In the genomic region with DNA sequence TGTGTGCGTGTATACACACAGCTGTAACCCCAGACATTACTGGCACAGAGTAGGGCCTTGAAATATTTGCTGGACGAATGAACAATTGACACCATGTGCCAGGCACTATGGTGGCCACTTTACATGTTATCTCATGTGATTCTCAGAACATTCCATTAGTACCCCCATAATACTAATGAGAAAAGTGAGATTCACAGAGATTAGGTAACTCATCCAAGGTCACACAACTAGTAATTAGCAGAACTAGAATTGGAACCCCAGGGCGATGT, we compare ENCODE assay signal across 13 cellular contexts. TPM values are rescaled to one million over a fixed set of nuclear protein-coding genes. Genes with fewer than 3 reads are reported as not detected.
DNase-seq lines count a peak whose midpoint lies in the region; TF ChIP-seq lines count a peak whose summit lies in the region.
"Had no signal": no experiment of that assay in that cellular context is flagged by ENCODE, and none has a peak within 500 bp of the region (broad histone marks: within the 10 kb centered on the region; RNA-seq: fewer than 3 reads in every experiment).

No MANE protein-coding gene starts in this region.

- H3K4me1 ChIP-seq in GM23248 (ENCODE audit: insufficient read depth): peaks cover 24% of the 10 kb centered on the region
- H3K4me1 ChIP-seq in neural progenitor cell: peaks cover 12% of the 10 kb centered on the region

- H3K27ac Mint-ChIP-seq in neural progenitor cell: no peak overlapping the region
- H3K27ac Mint-ChIP-seq: activated naive CD4-positive, alpha-beta T cell treated with anti-CD3 and anti-CD28 coated beads, Interleukin-2, amount 50 U/mL, for 24 hours; memory B cell had no signal

- in situ Hi-C loops in GM23248 (cut with MboI): no loop called here

- peaks cover 9% of the 10 kb centered on the region for H3K4me1 Mint-ChIP-seq in neural progenitor cell

- H3K4me2 ChIP-seq in GM23248 (ENCODE audit: unreplicated experiment) (no peak overlapping the region), neural progenitor cell (no peak overlapping the region)

- H3K9me3 ChIP-seq in GM23248 (ENCODE audit: low read depth) (no peaks in the 10 kb centered on the region), neural progenitor cell (ENCODE audit: low read depth) (no peaks in the 10 kb centered on the region)
- H3K9me3 ChIP-seq: prostate gland had no signal

- H3K4me3 Mint-ChIP-seq in neural progenitor cell: peak overlapping the region; percentile 92
- H3K4me3 Mint-ChIP-seq: activated naive CD4-positive, alpha-beta T cell treated with anti-CD3 and anti-CD28 coated beads, Interleukin-2, amount 50 U/mL, for 24 hours had no signal

- H2AFZ ChIP-seq in GM23248: no peak overlapping the region
- no peak overlapping the region for H2AFZ ChIP-seq in neural progenitor cell (replicated peaks)

- TF ChIP-seq CTCF in AG10803 (conservative IDR thresholded peaks at IDR 0.05; ENCODE audit: low read length): no peak
- TF ChIP-seq CTCF in coronary artery (IDR thresholded peaks at IDR 0.05): no peak
- TF ChIP-seq CTCF in neural progenitor cell (IDR thresholded peaks at IDR 0.05): no peak

- no peak overlapping the region for H3K9ac ChIP-seq in GM23248
- H3K9ac ChIP-seq in neural progenitor cell: no peak overlapping the region

- 30 to 32% methylated on average over 3 of the region's 3 CpGs for WGBS in GM23248 (ENCODE audit: low coverage in 1 of 2, low lambda C conversion rate in 2 of 2, missing lambda C conversion rate in 2 of 2), 2 experiments

- H3K36me3 ChIP-seq in GM23248 (ENCODE audit: low read depth) (no peaks in the 10 kb centered on the region), neural progenitor cell (no peaks in the 10 kb centered on the region)
- H3K36me3 ChIP-seq: prostate gland had no signal

- no peak overlapping the region for H3K27ac ChIP-seq in GM23248
- H3K27ac ChIP-seq in coronary artery: peak overlapping the region in 1 of 2 donors; percentile 28
- no peak overlapping the region for H3K27ac ChIP-seq in neural progenitor cell
- H3K27ac ChIP-seq: prostate gland had no signal

- no peaks in the 10 kb centered on the region for H3K36me3 Mint-ChIP-seq in neural progenitor cell
- H3K36me3 Mint-ChIP-seq: activated naive CD4-positive, alpha-beta T cell treated with anti-CD3 and anti-CD28 coated beads, Interleukin-2, amount 50 U/mL, for 24 hours; memory B cell had no signal

- H4K20me1 ChIP-seq in GM23248 (ENCODE audit: insufficient read depth) (no peaks in the 10 kb centered on the region), neural progenitor cell (ENCODE audit: low read depth) (peaks cover 23% of the 10 kb centered on the region)

- H3F3A ChIP-seq in GM23248 (ENCODE audit: insufficient read depth) (peaks cover 18% of the 10 kb centered on the region), neural progenitor cell (ENCODE audit: low read depth) (peaks cover 15% of the 10 kb centered on the region)

- H3K9me2 ChIP-seq in GM23248 (ENCODE audit: insufficient read depth): no peaks in the 10 kb centered on the region

- H3K27me3 Mint-ChIP-seq in neural progenitor cell (ENCODE audit: insufficient read depth, low read depth): peaks cover 14% of the 10 kb centered on the region
- H3K27me3 Mint-ChIP-seq: activated naive CD4-positive, alpha-beta T cell treated with anti-CD3 and anti-CD28 coated beads, Interleukin-2, amount 50 U/mL, for 24 hours had no signal

- H3K79me2 ChIP-seq in GM23248 (ENCODE audit: insufficient read depth): peaks cover 12% of the 10 kb centered on the region
- peaks cover 11% of the 10 kb centered on the region for H3K79me2 ChIP-seq in neural progenitor cell (ENCODE audit: low read depth)

- no peaks in the 10 kb centered on the region for H3K9me3 Mint-ChIP-seq in neural progenitor cell
- H3K9me3 Mint-ChIP-seq: activated naive CD4-positive, alpha-beta T cell treated with anti-CD3 and anti-CD28 coated beads, Interleukin-2, amount 50 U/mL, for 24 hours; memory B cell had no signal

- H3K4me3 ChIP-seq in AG10803 (ENCODE audit: low read length) (peak overlapping the region; percentile 14), GM23248 (0 out of 2 replicates have a peak overlapping the region, but pooled peaks have one; percentile 21), coronary artery (peak overlapping the region; percentile 97), neural progenitor cell (no peak overlapping the region)
- H3K4me3 ChIP-seq: prostate gland had no signal

- H3K27me3 ChIP-seq in GM23248 (replicated peaks; ENCODE audit: insufficient read depth) (no peaks in the 10 kb centered on the region), neural progenitor cell (peaks cover 33% of the 10 kb centered on the region)

- DNase-seq in AG10803 (ENCODE audit: low read depth): no peak
- DNase-seq in GM23248: no peak
- DNase-seq in coronary artery (ENCODE audit: low spot score): no peak
- no peak for DNase-seq in neural progenitor cell (ENCODE audit: low spot score)
- DNase-seq in COLO668 (lab: John Stamatoyannopoulos, UW; ENCODE audit: unreplicated experiment): no peak
- DNase-seq in amygdala (lab: John Stamatoyannopoulos, UW): no peak
- DNase-seq in NCI-H2227 (lab: John Stamatoyannopoulos, UW; ENCODE audit: unreplicated experiment): no peak
- no peak for DNase-seq in GM19240 (ENCODE audit: insufficient read length, low spot score)
- DNase-seq: NCI-H2081 treated with DMSO at 0.1 percent for 48 hours, SIG-M5 had no signal

RNA-seq across cellular contexts. Expression of gene MATCAP1, which starts 2.0 kb away (rescaled TPM):
- total RNA-seq in GM23248 (2014; rRNA removed; shearing (Covaris generic)): 6.4 and 19.0 TPM in 2 replicates
- 3.4 and 3.8 TPM in 2 replicates for polyA plus RNA-seq in GM23248 (2016; fragmentation: Nextera tagmentation; extraction: Ambion mirVana)
- total RNA-seq in neural progenitor cell (ENCODE audit: low replicate concordance): 15.7 and 50.9 TPM in 2 replicates

RNA-seq across cellular contexts. Expression of gene EXOC3L1, which starts 4.1 kb away (rescaled TPM):
- total RNA-seq in GM23248 (2014; rRNA removed; shearing (Covaris generic)): not detected in 2 replicates
- 0.28 and 0.53 TPM in 2 replicates for polyA plus RNA-seq in GM23248 (2016; fragmentation: Nextera tagmentation; extraction: Ambion mirVana)
- not detected in 2 replicates for total RNA-seq in neural progenitor cell (ENCODE audit: low replicate concordance)

RNA-seq across cellular contexts. Expression of gene E2F4, which starts 6.2 kb away (rescaled TPM):
- total RNA-seq in GM23248 (2014; rRNA removed; shearing (Covaris generic)): 82.0 and 88.9 TPM in 2 replicates
- 46.5 and 50.0 TPM in 2 replicates for polyA plus RNA-seq in GM23248 (2016; fragmentation: Nextera tagmentation; extraction: Ambion mirVana)
- 35.3 and 101 TPM in 2 replicates for total RNA-seq in neural progenitor cell (ENCODE audit: low replicate concordance)

RNA-seq across cellular contexts. Expression of gene ELMO3, which starts 13.1 kb away (rescaled TPM):
- 1.5 and 1.6 TPM in 2 replicates for total RNA-seq in GM23248 (2014; rRNA removed; shearing (Covaris generic))
- 0.10 TPM in 1 of 2 replicates, not detected in the other for polyA plus RNA-seq in GM23248 (2016; fragmentation: Nextera tagmentation; extraction: Ambion mirVana)
- total RNA-seq in neural progenitor cell (ENCODE audit: low replicate concordance): 1.9 TPM in 1 of 2 replicates, not detected in the other

RNA-seq across cellular contexts. Expression of gene NOL3, which starts 15.5 kb away (rescaled TPM):
- 31.0 and 51.1 TPM in 2 replicates for total RNA-seq in GM23248 (2014; rRNA removed; shearing (Covaris generic))
- polyA plus RNA-seq in GM23248 (2016; fragmentation: Nextera tagmentation; extraction: Ambion mirVana): 20.3 TPM in 2 replicates
- 0.37 and 5.5 TPM in 2 replicates for total RNA-seq in neural progenitor cell (ENCODE audit: low replicate concordance)
